In genomic region chr4:17967078-17967477, GRCh38 we compare ENCODE assay signal across 28 cellular contexts.
"Had no signal": no experiment of that assay in that cellular context is flagged by ENCODE, and none has a peak within 500 bp of the region (broad histone marks: within the 10 kb centered on the region; RNA-seq: fewer than 3 reads in every experiment).

No MANE protein-coding gene starts in this region.

- FAIRE-seq: endometrium, endothelial cell of umbilical vein, frontal cortex had no signal

- H3K4me1 ChIP-seq: colonic mucosa, esophagus muscularis mucosa, gastroesophageal sphincter, heart right ventricle had no signal

- H3K27ac ChIP-seq: colonic mucosa, coronary artery, dorsolateral prefrontal cortex, epithelial cell of prostate, esophagus muscularis mucosa, esophagus squamous epithelium, foreskin keratinocyte, gastrocnemius medialis, gastroesophageal sphincter, heart left ventricle, heart right ventricle had no signal

- H3K36me3 ChIP-seq: colonic mucosa, esophagus muscularis mucosa, esophagus squamous epithelium, gastrocnemius medialis, gastroesophageal sphincter had no signal

- H3K4me3 ChIP-seq: colonic mucosa, coronary artery, dorsolateral prefrontal cortex, esophagus muscularis mucosa, esophagus squamous epithelium, gastrocnemius medialis, gastroesophageal sphincter, heart left ventricle, heart right ventricle had no signal

- H3K9me3 ChIP-seq: colonic mucosa, esophagus muscularis mucosa, esophagus squamous epithelium, gastrocnemius medialis, gastroesophageal sphincter, heart left ventricle, heart right ventricle had no signal

- H3K9me3 Mint-ChIP-seq: dendritic cell treated with granulocyte-macrophage colony-stimulating factor and Interleukin-4, amounts not matched to agents 40 ng/mL and 50 ng/mL, for 4 days; effector memory CD8-positive, alpha-beta T cell; endodermal cell had no signal

- ATAC-seq: effector memory CD8-positive, alpha-beta T cell; esophagus mucosa; foreskin keratinocyte; gastrocnemius medialis; gastroesophageal sphincter; heart left ventricle; heart right ventricle had no signal

- DNase-seq: colonic mucosa; cortex of kidney; dermis blood vessel endothelial cell; dorsolateral prefrontal cortex; effector CD4-positive, alpha-beta T cell; effector CD8-positive, alpha-beta T cell; effector memory CD4-positive, alpha-beta T cell; effector memory CD8-positive, alpha-beta T cell; endodermal cell; erythroblast; esophagus squamous epithelium; foreskin fibroblast; foreskin keratinocyte; foreskin melanocyte; gastrocnemius medialis; glutamatergic neuron; head of caudate nucleus; heart left ventricle; heart right ventricle had no signal

- H3K27ac Mint-ChIP-seq: dendritic cell treated with granulocyte-macrophage colony-stimulating factor and Interleukin-4, amounts not matched to agents 40 ng/mL and 50 ng/mL, for 4 days; effector memory CD8-positive, alpha-beta T cell; endodermal cell had no signal

- H3K27me3 Mint-ChIP-seq: dendritic cell treated with granulocyte-macrophage colony-stimulating factor and Interleukin-4, amounts not matched to agents 40 ng/mL and 50 ng/mL, for 4 days; effector memory CD8-positive, alpha-beta T cell had no signal

- H3K4me3 Mint-ChIP-seq: dendritic cell treated with granulocyte-macrophage colony-stimulating factor and Interleukin-4, amounts not matched to agents 40 ng/mL and 50 ng/mL, for 4 days; effector memory CD8-positive, alpha-beta T cell; endodermal cell had no signal

- H3K27me3 ChIP-seq: colonic mucosa, dorsolateral prefrontal cortex, esophagus muscularis mucosa, esophagus squamous epithelium, foreskin keratinocyte, gastrocnemius medialis, gastroesophageal sphincter, heart left ventricle, heart right ventricle had no signal

- H3K4me1 Mint-ChIP-seq: endodermal cell had no signal
